In genomic region chr11:36069576-36070214, GRCh38 we compare ENCODE assay signal across 12 cellular contexts.
DNase-seq lines count a peak whose midpoint lies in the region; ATAC-seq and TF ChIP-seq lines count a peak whose summit lies in the region.
"Had no signal": no experiment of that assay in that cellular context is flagged by ENCODE, and none has a peak within 500 bp of the region (broad histone marks: within the 10 kb centered on the region; RNA-seq: fewer than 3 reads in every experiment).

No MANE protein-coding gene starts in this region.

- H3K9me2 ChIP-seq in OCI-LY7 (ENCODE audit: insufficient read depth, low read length), result no peaks in the 10 kb centered on the region

- H3K4me2 ChIP-seq in OCI-LY7 (ENCODE audit: low read length), result no peak overlapping the region

- DNase-seq in ELF-1 (ENCODE audit: low read depth, low spot score) (peak; percentile 56), WERI-Rb-1 (peak; percentile 32), islet precursor cell (peak; percentile 62), OCI-LY7 (ENCODE audit: low spot score) (no peak)
- DNase-seq in activated CD4-positive, alpha-beta memory T cell treated with anti-CD3 and anti-CD28 coated beads, Interleukin-2, amount 10 ng/mL, durations not matched to agents 7 days and 5 days, result no peak
- no peak for DNase-seq in effector memory CD4-positive, alpha-beta T cell
- no peak for DNase-seq in activated T-cell treated with anti-CD3 and anti-CD28 coated beads, Interleukin-2, amount 50 U/mL, for 72 hours
- DNase-seq: activated T-cell treated with anti-CD3 and anti-CD28 coated beads for 4 hours; CD4-positive, alpha-beta memory T cell; OCI-M1; stimulated activated CD4-positive, alpha-beta T cell treated with anti-CD3 and anti-CD28 coated beads, Interleukin-4, amount 100 ng/mL, for 24 hours had no signal

- H3K9me3 Mint-ChIP-seq in activated CD4-positive, alpha-beta memory T cell treated with anti-CD3 and anti-CD28 coated beads, Interleukin-2, amount 10 ng/mL, durations not matched to agents 7 days and 5 days, result peaks cover 4% of the 10 kb centered on the region
- H3K9me3 Mint-ChIP-seq in activated T-cell treated with anti-CD3 and anti-CD28 coated beads, Interleukin-2, amount 50 U/mL, for 72 hours, result peaks cover 3 to 4% of the 10 kb centered on the region in 2 donors

- POLR2A ChIA-PET in activated CD4-positive, alpha-beta memory T cell treated with anti-CD3 and anti-CD28 coated beads, Interleukin-2, amount 10 ng/mL, durations not matched to agents 7 days and 5 days (lab: Charles Lee), result no interaction called here
- POLR2A ChIA-PET in OCI-LY7 (lab: Charles Lee), result interaction anchor here (0.6 kb wide), 1 partner anchor 88 kb away, joined by 3 read pairs; no protein-coding TSS in a partner anchor

- H3K9ac ChIP-seq in HUES64 (ENCODE audit: low read depth, low read length), result no peak overlapping the region

- no peak for ATAC-seq in activated T-cell treated with anti-CD3 and anti-CD28 coated beads, Interleukin-2, amount 50 U/mL, for 72 hours (replicated peaks in 1 of 2)

- H3K27me3 Mint-ChIP-seq in activated CD4-positive, alpha-beta memory T cell treated with anti-CD3 and anti-CD28 coated beads, Interleukin-2, amount 10 ng/mL, durations not matched to agents 7 days and 5 days, result peaks cover 1% of the 10 kb centered on the region
- peaks cover 11% of the 10 kb centered on the region for H3K27me3 Mint-ChIP-seq in activated T-cell treated with anti-CD3 and anti-CD28 coated beads, Interleukin-2, amount 50 U/mL, for 72 hours (ENCODE audit: low read depth)

- no TSS peak for BruUV-seq in OCI-LY7 (replicated peaks; lab: Mats Ljungman, UMichigan)

- no peaks in the 10 kb centered on the region for H3K36me3 Mint-ChIP-seq in activated CD4-positive, alpha-beta memory T cell treated with anti-CD3 and anti-CD28 coated beads, Interleukin-2, amount 10 ng/mL, durations not matched to agents 7 days and 5 days (ENCODE audit: low read depth)
- H3K36me3 Mint-ChIP-seq in activated T-cell treated with anti-CD3 and anti-CD28 coated beads, Interleukin-2, amount 50 U/mL, for 72 hours (ENCODE audit: insufficient read depth in 2 of 2), result no peaks in the 10 kb centered on the region
- H3K36me3 Mint-ChIP-seq: CD4-positive, alpha-beta memory T cell had no signal

- 64% methylated on average over 10 of the region's 10 CpGs for WGBS in HUES64

- H3K27me3 ChIP-seq in HUES64 (ENCODE audit: insufficient read depth, low read length), result no peaks in the 10 kb centered on the region
- H3K27me3 ChIP-seq in WERI-Rb-1 (ENCODE audit: insufficient read depth, low read depth, severe bottlenecking), result no peaks in the 10 kb centered on the region
- H3K27me3 ChIP-seq in effector memory CD4-positive, alpha-beta T cell (replicated peaks; ENCODE audit: control insufficient read depth, insufficient read depth, low read length, poor library complexity, severe bottlenecking), result no peaks in the 10 kb centered on the region

- H3K27ac ChIP-seq in HUES64 (ENCODE audit: low read depth, low read length) (peak overlapping the region; percentile 29), WERI-Rb-1 (no peak overlapping the region), OCI-LY7 (ENCODE audit: low read depth, low read length, poor library complexity, severe bottlenecking) (no peak overlapping the region)
- no peak overlapping the region for H3K27ac ChIP-seq in effector memory CD4-positive, alpha-beta T cell (ENCODE audit: insufficient read depth, low read length, poor library complexity, severe bottlenecking)

- H3K4me3 ChIP-seq in HUES64 (ENCODE audit: low read length), result no peak overlapping the region
- no peak overlapping the region for H3K4me3 ChIP-seq in WERI-Rb-1 (ENCODE audit: low read depth, low read length)
- H3K4me3 ChIP-seq in effector memory CD4-positive, alpha-beta T cell (ENCODE audit: insufficient read depth, low read depth, low read length, poor library complexity, severe bottlenecking), result no peak overlapping the region
- H3K4me3 ChIP-seq in OCI-LY7 (ENCODE audit: low read depth, low read length, poor library complexity, severe bottlenecking), result no peak overlapping the region

- intact Hi-C loops in OCI-LY7 (cut with micrococcal nuclease; ENCODE audit: unreplicated experiment), result no loop called here

- H3K4me1 ChIP-seq in HUES64 (ENCODE audit: insufficient read depth, low read length) (peaks cover 39% of the 10 kb centered on the region), OCI-LY7 (ENCODE audit: insufficient read depth, low read length, poor library complexity, severe bottlenecking) (no peaks in the 10 kb centered on the region)
- no peaks in the 10 kb centered on the region for H3K4me1 ChIP-seq in effector memory CD4-positive, alpha-beta T cell (ENCODE audit: control insufficient read depth, insufficient read depth, low read length, poor library complexity, severe bottlenecking)

- no peaks in the 10 kb centered on the region for H3K4me1 Mint-ChIP-seq in activated CD4-positive, alpha-beta memory T cell treated with anti-CD3 and anti-CD28 coated beads, Interleukin-2, amount 10 ng/mL, durations not matched to agents 7 days and 5 days
- no peaks in the 10 kb centered on the region for H3K4me1 Mint-ChIP-seq in activated T-cell treated with anti-CD3 and anti-CD28 coated beads, Interleukin-2, amount 50 U/mL, for 72 hours (ENCODE audit: low read depth)
- H3K4me1 Mint-ChIP-seq: CD4-positive, alpha-beta memory T cell had no signal

- no peak overlapping the region for H3K27ac Mint-ChIP-seq in activated CD4-positive, alpha-beta memory T cell treated with anti-CD3 and anti-CD28 coated beads, Interleukin-2, amount 10 ng/mL, durations not matched to agents 7 days and 5 days
- no peak overlapping the region for H3K27ac Mint-ChIP-seq in activated T-cell treated with anti-CD3 and anti-CD28 coated beads, Interleukin-2, amount 50 U/mL, for 72 hours
- H3K27ac Mint-ChIP-seq: CD4-positive, alpha-beta memory T cell had no signal

- H3K4me3 Mint-ChIP-seq in activated CD4-positive, alpha-beta memory T cell treated with anti-CD3 and anti-CD28 coated beads, Interleukin-2, amount 10 ng/mL, durations not matched to agents 7 days and 5 days, result no peak overlapping the region
- H3K4me3 Mint-ChIP-seq in activated T-cell treated with anti-CD3 and anti-CD28 coated beads, Interleukin-2, amount 50 U/mL, for 72 hours, result no peak overlapping the region
- H3K4me3 Mint-ChIP-seq: CD4-positive, alpha-beta memory T cell had no signal

- H3K79me2 ChIP-seq in OCI-LY7 (ENCODE audit: insufficient read depth, low read depth, low read length), result no peaks in the 10 kb centered on the region

- CTCF ChIA-PET in activated CD4-positive, alpha-beta memory T cell treated with anti-CD3 and anti-CD28 coated beads, Interleukin-2, amount 10 ng/mL, durations not matched to agents 7 days and 5 days (lab: Charles Lee), result no interaction called here
- CTCF ChIA-PET in OCI-LY7 (lab: Charles Lee; ENCODE audit: unreplicated experiment), result no interaction called here

- H2AFZ ChIP-seq in OCI-LY7 (ENCODE audit: low read length), result no peak overlapping the region

- H3K9me3 ChIP-seq in HUES64 (ENCODE audit: insufficient read depth, low read depth, low read length) (peaks cover 8% of the 10 kb centered on the region), WERI-Rb-1 (ENCODE audit: severe bottlenecking) (peaks cover 5% of the 10 kb centered on the region), OCI-LY7 (ENCODE audit: low read length) (no peaks in the 10 kb centered on the region)
- no peaks in the 10 kb centered on the region for H3K9me3 ChIP-seq in effector memory CD4-positive, alpha-beta T cell (ENCODE audit: control insufficient read depth, low read length)

- H3K36me3 ChIP-seq in HUES64 (ENCODE audit: insufficient read depth, low read length), result peaks cover 2% of the 10 kb centered on the region; the same call in 1 of the 2 replicates
- H3K36me3 ChIP-seq in WERI-Rb-1, result no peaks in the 10 kb centered on the region; the same call in 1 of the 2 replicates
- no peaks in the 10 kb centered on the region for H3K36me3 ChIP-seq in effector memory CD4-positive, alpha-beta T cell (ENCODE audit: control insufficient read depth, insufficient read depth, low read length)
- H3K36me3 ChIP-seq in OCI-LY7 (ENCODE audit: insufficient read depth, low read length), result no peaks in the 10 kb centered on the region

- H4K20me1 ChIP-seq in OCI-LY7 (ENCODE audit: insufficient read depth, low read length), result no peaks in the 10 kb centered on the region

- peak; percentile 54 for TF ChIP-seq CTCF in WERI-Rb-1 (IDR thresholded peaks at IDR 0.05; ENCODE audit: low read depth, low read length)
- no peak for TF ChIP-seq CTCF in OCI-LY7 (conservative IDR thresholded peaks at IDR 0.05; ENCODE audit: low read length)

Comparison
In these comparisons a context has a peak if more than half of its experiments do, and no peak if none do; other contexts are left out.
1. DNase-seq: peak in ELF-1 (single experiment), WERI-Rb-1 (single experiment) and islet precursor cell (single experiment); none in activated CD4-positive, alpha-beta memory T cell treated with anti-CD3 and anti-CD28 coated beads, Interleukin-2, amount 10 ng/mL, durations not matched to agents 7 days and 5 days (single experiment), effector memory CD4-positive, alpha-beta T cell (0 of 3), activated T-cell treated with anti-CD3 and anti-CD28 coated beads, Interleukin-2, amount 50 U/mL, for 72 hours (0 of 2) and OCI-LY7 (single experiment).